ENCODE assay signal across 8 cellular contexts in genomic region chr10:119597405-119598186, GRCh38. TPM values are rescaled to one million over a fixed set of nuclear protein-coding genes. Genes with fewer than 3 reads are reported as not detected.
DNase-seq lines count a peak whose midpoint lies in the region; ATAC-seq and TF ChIP-seq lines count a peak whose summit lies in the region.

No MANE protein-coding gene starts in this region.

- peaks cover 39% of the 10 kb centered on the region for H3K4me1 Mint-ChIP-seq in activated naive CD4-positive, alpha-beta T cell treated with anti-CD3 and anti-CD28 coated beads for 36 hours (ENCODE audit: low read depth)

- no peaks in the 10 kb centered on the region for H3K27me3 ChIP-seq in esophagus muscularis mucosa

- CTCF ChIA-PET in activated naive CD4-positive, alpha-beta T cell treated with anti-CD3 and anti-CD28 coated beads for 36 hours (lab: Charles Lee) = interaction anchor here (0.7 to 2.2 kb wide), 5 partner anchors 11 to 81 kb away, joined by 3 to 9 read pairs (median 4); partner anchors contain the start of gene RGS10

- H3K4me3 ChIP-seq in esophagus muscularis mucosa (peak overlapping the region; percentile 84 to 96 (median 91)), skeletal muscle cell (ENCODE audit: low read depth, low read length) (peak overlapping the region; percentile 98)

- ATAC-seq in GM21528 (IDR thresholded peaks at IDR 0.05; ENCODE audit: low FRiP score, unreplicated experiment) = no peak

- no peaks in the 10 kb centered on the region for H3K27me3 Mint-ChIP-seq in activated naive CD4-positive, alpha-beta T cell treated with anti-CD3 and anti-CD28 coated beads for 36 hours (ENCODE audit: low read depth)

- H3K4me3 Mint-ChIP-seq in activated naive CD4-positive, alpha-beta T cell treated with anti-CD3 and anti-CD28 coated beads for 36 hours = peak overlapping the region; percentile 93

- H3K36me3 ChIP-seq in esophagus muscularis mucosa = peaks cover 0 to 3% (median 0%) of the 10 kb centered on the region in 4 donors

- TF ChIP-seq EP300 in esophagus muscularis mucosa (IDR thresholded peaks at IDR 0.05) = no peak

- TF ChIP-seq POLR2A in esophagus muscularis mucosa (IDR thresholded peaks at IDR 0.05; ENCODE audit: low read depth) = no peak

- H3K36me3 Mint-ChIP-seq in activated naive CD4-positive, alpha-beta T cell treated with anti-CD3 and anti-CD28 coated beads for 36 hours (ENCODE audit: low read depth) = peaks cover 39% of the 10 kb centered on the region

- peaks cover 33 to 40% (median 38%) of the 10 kb centered on the region in 4 donors for H3K4me1 ChIP-seq in esophagus muscularis mucosa

- peak overlapping the region; percentile 96 to 99 (median 97) for H3K27ac ChIP-seq in esophagus muscularis mucosa (replicated peaks in 1 of 4)

- 45% methylated on average over 21 of the region's 21 CpGs for WGBS in esophagus muscularis mucosa

- H3K9me3 Mint-ChIP-seq in activated naive CD4-positive, alpha-beta T cell treated with anti-CD3 and anti-CD28 coated beads for 36 hours = no peaks in the 10 kb centered on the region

- peak overlapping the region; percentile 98 for H3K27ac Mint-ChIP-seq in activated naive CD4-positive, alpha-beta T cell treated with anti-CD3 and anti-CD28 coated beads for 36 hours

- no peak for TF ChIP-seq CTCF in esophagus muscularis mucosa (IDR thresholded peaks at IDR 0.05)

- no peaks in the 10 kb centered on the region for H3K9me3 ChIP-seq in esophagus muscularis mucosa

- intact Hi-C loops in activated naive CD4-positive, alpha-beta T cell treated with anti-CD3 and anti-CD28 coated beads for 36 hours (cut with micrococcal nuclease) = loop anchor here (1.0 to 2.0 kb wide), 14 partner anchors 23 to 842 kb away; partner anchors contain the start of genes EIF3A, GRK5, INPP5F and MCMBP
- intact Hi-C loops in esophagus muscularis mucosa (cut with DNase I) = loop anchor here (5.0 kb wide), 3 partner anchors 50 to 130 kb away; partner anchors contain the start of gene INPP5F

- DNase-seq in activated naive CD4-positive, alpha-beta T cell treated with anti-CD3 and anti-CD28 coated beads for 36 hours = no peak
- DNase-seq in activated naive CD4-positive, alpha-beta T cell treated with anti-CD3 and anti-CD28 coated beads, Interleukin-2, amount 50 U/mL, for 16 hours = no peak
- peak; percentile 72 for DNase-seq in OCI-M1 (lab: John Stamatoyannopoulos, UW)
- no peak for DNase-seq in esophagus muscularis mucosa (ENCODE audit: extremely low spot score)
- no peak for DNase-seq in skeletal muscle cell (ENCODE audit: low read depth)
- no peak for DNase-seq in NCI-H2196 treated with DMSO at 0.1 percent for 48 hours (lab: John Stamatoyannopoulos, UW; ENCODE audit: unreplicated experiment)
- DNase-seq in stimulated activated CD4-positive, alpha-beta T cell treated with anti-CD3 and anti-CD28 coated beads, Interleukin-1b, Interleukin-23, amount 100 ng/mL, for 48 hours = no peak

RNA-seq across cellular contexts. Expression of gene TIAL1, which starts 0.8 kb away (rescaled TPM):
- total RNA-seq in activated naive CD4-positive, alpha-beta T cell treated with anti-CD3 and anti-CD28 coated beads for 36 hours = 100 to 1,000 TPM; 184 to 192 TPM
- 10 to 100 TPM; 49.9 to 78.1 (median 52.9) TPM for total RNA-seq in esophagus muscularis mucosa

RNA-seq across cellular contexts. Expression of gene BAG3, which starts 53.6 kb away (rescaled TPM):
- total RNA-seq in activated naive CD4-positive, alpha-beta T cell treated with anti-CD3 and anti-CD28 coated beads for 36 hours = 10 to 100 TPM; 20.9 to 24.3 TPM
- total RNA-seq in esophagus muscularis mucosa = 10 to 100 TPM; 44.0 to 81.7 (median 73.9) TPM

RNA-seq across cellular contexts. Expression of gene RGS10, which starts 55.1 kb away (rescaled TPM):
- 100 to 1,000 TPM; 234 to 240 TPM for total RNA-seq in activated naive CD4-positive, alpha-beta T cell treated with anti-CD3 and anti-CD28 coated beads for 36 hours
- total RNA-seq in esophagus muscularis mucosa = 10 to 100 TPM; 31.4 to 41.6 (median 36.1) TPM

Comparison
In these comparisons a context has a peak if more than half of its experiments do, and no peak if none do; other contexts are left out.
1. RNA of gene RGS10, which starts 55.1 kb away (total RNA-seq): 234 to 240 TPM in activated naive CD4-positive, alpha-beta T cell treated with anti-CD3 and anti-CD28 coated beads for 36 hours; 31.4 to 41.6 TPM in esophagus muscularis mucosa; every median in the first group is over 4 times any median in the second.